Comparison of ENCODE assay signal across 1 cellular context in the genomic region with DNA sequence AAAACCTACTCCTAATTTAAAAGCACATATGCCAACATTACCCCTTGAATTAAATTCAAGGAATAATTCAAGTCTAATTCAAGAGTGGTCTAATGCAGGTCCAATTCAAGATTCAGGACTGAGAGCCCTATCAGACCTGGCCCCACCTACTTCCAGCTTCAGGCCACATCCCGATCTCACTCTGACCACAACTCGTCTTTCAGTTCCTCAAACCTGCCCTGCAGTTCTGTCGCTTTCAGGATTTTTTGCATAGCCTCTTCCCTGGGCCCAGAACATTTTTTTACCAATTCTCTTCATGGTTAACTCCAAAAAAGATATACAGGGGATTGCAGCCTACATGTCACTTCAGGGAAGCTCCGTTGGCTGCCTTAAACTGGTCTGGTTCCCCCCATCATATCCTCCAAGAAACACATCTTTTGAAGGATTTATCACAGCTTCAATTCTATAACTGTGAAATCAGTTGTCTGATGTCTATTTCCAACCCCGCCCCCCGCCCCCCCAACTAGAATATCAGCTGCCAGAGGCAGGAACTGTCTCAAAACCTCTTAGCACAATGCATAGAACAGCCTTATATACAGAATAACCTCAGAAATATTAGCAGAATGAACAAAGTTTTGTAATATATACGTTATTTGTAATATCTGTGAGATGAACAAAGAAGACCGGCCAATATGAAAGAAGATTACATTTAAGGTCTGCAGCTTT.
TF ChIP-seq lines count a peak whose summit lies in the region.

No MANE protein-coding gene starts in this region.

TF ChIP-seq in K562, 482 proteins besides CTCF, POLR2A, EP300 and RAD21 (continued from another document):
- TF ChIP-seq, protein P1, sequence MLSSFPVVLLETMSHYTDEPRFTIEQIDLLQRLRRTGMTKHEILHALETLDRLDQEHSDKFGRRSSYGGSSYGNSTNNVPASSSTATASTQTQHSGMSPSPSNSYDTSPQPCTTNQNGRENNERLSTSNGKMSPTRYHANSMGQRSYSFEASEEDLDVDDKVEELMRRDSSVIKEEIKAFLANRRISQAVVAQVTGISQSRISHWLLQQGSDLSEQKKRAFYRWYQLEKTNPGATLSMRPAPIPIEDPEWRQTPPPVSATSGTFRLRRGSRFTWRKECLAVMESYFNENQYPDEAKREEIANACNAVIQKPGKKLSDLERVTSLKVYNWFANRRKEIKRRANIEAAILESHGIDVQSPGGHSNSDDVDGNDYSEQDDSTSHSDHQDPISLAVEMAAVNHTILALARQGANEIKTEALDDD (IDR thresholded peaks at IDR 0.05), result no peak
